Comparison of ENCODE assay signal across 9 cellular contexts in genomic region chr17:27506348-27507218, GRCh38. TPM values are rescaled to one million over a fixed set of nuclear protein-coding genes. Genes with fewer than 3 reads are reported as not detected.
A peak's percentile ranks its signal among the peaks of the same experiment; 100 is the strongest.
DNase-seq lines count a peak whose midpoint lies in the region; ATAC-seq and TF ChIP-seq lines count a peak whose summit lies in the region.
"Had no signal": no experiment of that assay in that cellular context is flagged by ENCODE, and none has a peak within 500 bp of the region (broad histone marks: within the 10 kb centered on the region; RNA-seq: fewer than 3 reads in every experiment).

No MANE protein-coding gene starts in this region.

- H3K27me3 ChIP-seq in AG04450 (ENCODE audit: control insufficient read depth, insufficient read depth, low read length) (no peaks in the 10 kb centered on the region), body of pancreas (no peaks in the 10 kb centered on the region), colonic mucosa (no peaks in the 10 kb centered on the region), osteoblast (ENCODE audit: insufficient read depth, low read length) (peaks cover 4% of the 10 kb centered on the region), tibial nerve (no peaks in the 10 kb centered on the region)

- H3K4me3 ChIP-seq in AG04450 (ENCODE audit: low read depth, low read length), result no peak overlapping the region
- no peak overlapping the region for H3K4me3 ChIP-seq in body of pancreas
- H3K4me3 ChIP-seq in colonic mucosa, result no peak overlapping the region
- no peak overlapping the region for H3K4me3 ChIP-seq in osteoblast (ENCODE audit: insufficient read depth, low read length)
- no peak overlapping the region for H3K4me3 ChIP-seq in tibial nerve

- no peak overlapping the region for H3K4me2 ChIP-seq in osteoblast (ENCODE audit: insufficient read depth, low read length)

- TF ChIP-seq POLR2A in body of pancreas (IDR thresholded peaks at IDR 0.05), result no peak
- no peak for TF ChIP-seq POLR2A in tibial nerve (IDR thresholded peaks at IDR 0.05)

- TF ChIP-seq CTCF in AG04450 (IDR thresholded peaks at IDR 0.05; ENCODE audit: low read depth, low read length), result no peak
- TF ChIP-seq CTCF in body of pancreas (IDR thresholded peaks at IDR 0.05), result no peak
- TF ChIP-seq CTCF in colonic mucosa (IDR thresholded peaks at IDR 0.05), result no peak
- TF ChIP-seq CTCF in osteoblast (IDR thresholded peaks at IDR 0.05; ENCODE audit: extremely low read depth, low read depth, low read length), result no peak
- TF ChIP-seq CTCF in tibial nerve (IDR thresholded peaks at IDR 0.05), result no peak

- DNase-seq in AG04450 (ENCODE audit: low read depth, low spot score) (no peak), body of pancreas (no peak), colonic mucosa (no peak), NCI-H2227 treated with DMSO at 0.1 percent for 48 hours (lab: John Stamatoyannopoulos, UW) (no peak), osteoblast (ENCODE audit: insufficient read length, low spot score, missing footprints) (no peak), tibial nerve (ENCODE audit: low spot score in 2 of 2) (no peak)
- DNase-seq: Kasumi-1 had no signal

- peaks cover 72% of the 10 kb centered on the region for H3K4me1 ChIP-seq in body of pancreas
- no peaks in the 10 kb centered on the region for H3K4me1 ChIP-seq in colonic mucosa
- H3K4me1 ChIP-seq in osteoblast (ENCODE audit: insufficient read depth, low read length), result peaks cover 3% of the 10 kb centered on the region
- peaks cover 0 to 70% (median 24%) of the 10 kb centered on the region in 4 donors for H3K4me1 ChIP-seq in tibial nerve

- CTCF ChIA-PET in AG04450 (lab: Charles Lee), result interaction anchor here (0.6 to 1.8 kb wide), 4 partner anchors 97 to 271 kb away, joined by 3 to 4 read pairs (median 3); no protein-coding TSS in a partner anchor

- no peaks in the 10 kb centered on the region for H3K79me2 ChIP-seq in osteoblast (ENCODE audit: insufficient read depth, low read length)

- POLR2A ChIA-PET in AG04450 (lab: Yijun Ruan, JAX), result no interaction called here

- H3K36me3 ChIP-seq in body of pancreas (replicated peaks in 1 of 2; ENCODE audit: insufficient read depth in 1 of 2, low read depth in 2 of 2) (no peaks in the 10 kb centered on the region), colonic mucosa (no peaks in the 10 kb centered on the region), osteoblast (ENCODE audit: insufficient read depth, low read length) (no peaks in the 10 kb centered on the region), tibial nerve (no peaks in the 10 kb centered on the region)

- intact Hi-C loops in body of pancreas (cut with DNase I), result no loop called here
- intact Hi-C loops in colonic mucosa (cut with DNase I), result no loop called here

- TF ChIP-seq EP300 in tibial nerve (IDR thresholded peaks at IDR 0.05), result no peak

- H3K27ac ChIP-seq in AG04450 (ENCODE audit: low read depth, low read length), result peak overlapping the region; percentile 11
- peak overlapping the region in 3 of 4 donors; percentile 15 to 59 (median 37) for H3K27ac ChIP-seq in body of pancreas
- no peak overlapping the region for H3K27ac ChIP-seq in colonic mucosa
- no peak overlapping the region for H3K27ac ChIP-seq in osteoblast (ENCODE audit: low read depth, low read length)
- no peak overlapping the region for H3K27ac ChIP-seq in tibial nerve

- H3K9me3 ChIP-seq in AG04450 (ENCODE audit: control insufficient read depth, insufficient read depth, low read length), result no peaks in the 10 kb centered on the region; the same call in 1 of the 2 replicates
- no peaks in the 10 kb centered on the region for H3K9me3 ChIP-seq in body of pancreas
- no peaks in the 10 kb centered on the region for H3K9me3 ChIP-seq in colonic mucosa
- H3K9me3 ChIP-seq in osteoblast (ENCODE audit: low read depth, low read length), result peaks cover 3% of the 10 kb centered on the region
- no peaks in the 10 kb centered on the region for H3K9me3 ChIP-seq in tibial nerve

- H3K9ac ChIP-seq in colonic mucosa (ENCODE audit: low read depth in 2 of 2, low read length in 2 of 2), result no peak overlapping the region

- peak; percentile 74 for ATAC-seq in GM19372 (IDR thresholded peaks at IDR 0.05; ENCODE audit: low read depth, unreplicated experiment)
- peak; percentile 77 for ATAC-seq in HG03354 (IDR thresholded peaks at IDR 0.05; ENCODE audit: poor library complexity, severe bottlenecking, unreplicated experiment)
- ATAC-seq in body of pancreas, result peak; percentile 35

- H4K20me1 ChIP-seq in osteoblast (ENCODE audit: insufficient read depth, low read length), result peaks cover 11% of the 10 kb centered on the region

- WGBS in body of pancreas, 2 donors, result 59 to 65% methylated on average over 14 to 15 of the region's 15 CpGs
- WGBS in tibial nerve, 2 donors, result 77 to 81% methylated on average over 15 of the region's 15 CpGs

- H2AFZ ChIP-seq in osteoblast (ENCODE audit: low read length), result no peak overlapping the region

RNA-seq across cellular contexts. Expression of gene KSR1, which starts 50.3 kb away (rescaled TPM):
- 28.2 and 34.9 TPM in 2 replicates for polyA plus RNA-seq in AG04450 (2011; rRNA removed)
- polyA minus RNA-seq in AG04450 (2011; rRNA and poly(A)+ RNA removed), result 56.0 and 69.7 TPM in 2 replicates
- total RNA-seq in body of pancreas (100 to 1,000 TPM in 1 of 2 donors, 10 to 100 TPM in 1; 99.9 to 142 TPM), colonic mucosa (10 to 100 TPM; 13.9 to 16.5 TPM), osteoblast (6.2 and 6.5 TPM in 2 replicates), tibial nerve (100 to 1,000 TPM in 1 of 4 donors, 10 to 100 TPM in 3; 45.1 to 110 (median 54.2) TPM)

Comparison
In these comparisons a context has a peak if more than half of its experiments do, and no peak if none do; other contexts are left out.
1. H3K27ac ChIP-seq: peak in AG04450 (single experiment) and body of pancreas (3 of 4); none in colonic mucosa (single experiment), osteoblast (single experiment) and tibial nerve (0 of 4).
2. Peak in every context shown above with its lines, with median percentiles within 50 percentile points of each other: ATAC-seq.